ENCODE assay signal across 7 cellular contexts in the genomic region with DNA sequence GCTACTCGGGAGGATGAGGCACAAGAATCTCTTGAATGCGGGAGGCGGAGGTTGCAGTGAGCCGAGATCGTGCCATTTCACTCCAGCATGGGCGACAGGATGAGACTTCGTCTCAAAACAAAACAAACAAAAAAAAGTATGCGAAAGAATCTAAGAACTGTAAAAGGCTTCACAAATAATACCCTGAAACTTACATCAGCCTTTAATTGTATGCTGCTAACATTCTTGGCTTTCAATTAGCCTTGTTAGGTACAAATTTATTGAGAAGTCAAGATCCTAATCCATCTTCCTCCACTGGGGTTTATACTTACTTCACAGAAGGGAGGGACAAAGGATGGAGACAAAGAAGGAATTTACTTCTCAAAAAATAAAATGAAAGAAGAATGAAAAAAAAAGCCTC.
"Had no signal": no experiment of that assay in that cellular context is flagged by ENCODE, and none has a peak within 500 bp of the region (broad histone marks: within the 10 kb centered on the region; RNA-seq: fewer than 3 reads in every experiment).

No MANE protein-coding gene starts in this region.

- FAIRE-seq: H1, H54, HepG2 had no signal

- H2AFZ ChIP-seq: GM23338 had no signal

- DNase-seq: H9, HFFc6 had no signal

- H3K4me3 ChIP-seq: GM23338 had no signal

- H3K27ac ChIP-seq: HL-60 had no signal
